Comparison of ENCODE assay signal across 1 cellular context in genomic region chr16:4349332-4349731, GRCh38.
TF ChIP-seq lines count a peak whose summit lies in the region.

No MANE protein-coding gene starts in this region.

TF ChIP-seq in K562, 482 proteins besides CTCF, POLR2A, EP300 and RAD21:
- no peak for TF ChIP-seq KAT8 (IDR thresholded peaks at IDR 0.05; ENCODE audit: low read depth)
- no peak for TF ChIP-seq FOXP1 (CRISPR knock-in tag; IDR thresholded peaks at IDR 0.05)
- TF ChIP-seq FIP1L1 (IDR thresholded peaks at IDR 0.05; ENCODE audit: low read depth, low read length, poor library complexity, severe bottlenecking) = no peak
